In the genomic region with DNA sequence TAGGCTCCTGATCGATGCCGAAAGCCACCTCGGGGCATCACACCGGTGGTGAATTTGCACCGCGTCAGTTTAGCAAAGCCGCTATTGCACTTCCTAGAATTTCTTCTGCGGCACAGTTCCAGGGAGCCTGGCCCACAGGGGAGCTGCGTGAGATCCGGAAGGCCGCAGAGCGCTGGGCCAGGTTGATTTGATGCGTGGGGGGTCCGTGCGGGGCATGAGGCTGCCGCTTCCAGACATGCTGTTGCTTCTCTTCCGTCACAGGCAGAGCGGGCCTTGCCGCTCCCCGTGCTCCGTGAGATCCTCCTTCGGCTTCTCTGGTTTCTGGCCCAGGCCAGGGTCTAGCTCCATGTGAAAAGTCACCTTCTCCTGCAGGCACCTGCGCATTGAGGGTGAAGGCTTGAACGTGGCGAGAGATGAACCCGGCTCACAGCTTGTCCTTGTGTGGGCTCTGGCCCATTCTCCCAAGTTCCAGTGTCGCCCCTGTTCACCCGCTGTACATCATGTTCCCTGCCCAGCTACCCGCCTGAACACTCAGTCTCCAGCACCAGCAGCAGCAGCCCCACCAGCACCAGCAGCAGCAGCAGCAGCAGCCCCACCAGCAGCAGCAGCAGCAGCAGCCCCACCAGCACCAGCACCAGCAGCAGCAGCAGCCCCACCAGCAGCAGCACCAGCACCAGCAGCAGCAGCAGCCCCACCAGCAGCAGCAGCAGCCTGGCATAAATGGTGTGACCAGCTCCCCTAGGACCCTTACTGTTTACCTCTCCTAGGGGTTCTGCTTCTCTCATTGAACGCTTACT, we compare ENCODE assay signal across 1 cellular context.
TF ChIP-seq lines count a peak whose summit lies in the region.

No MANE protein-coding gene starts in this region.

TF ChIP-seq in GM23338, 12 proteins besides CTCF, POLR2A, EP300 and RAD21 (continued from another document):
- TF ChIP-seq, protein P1, sequence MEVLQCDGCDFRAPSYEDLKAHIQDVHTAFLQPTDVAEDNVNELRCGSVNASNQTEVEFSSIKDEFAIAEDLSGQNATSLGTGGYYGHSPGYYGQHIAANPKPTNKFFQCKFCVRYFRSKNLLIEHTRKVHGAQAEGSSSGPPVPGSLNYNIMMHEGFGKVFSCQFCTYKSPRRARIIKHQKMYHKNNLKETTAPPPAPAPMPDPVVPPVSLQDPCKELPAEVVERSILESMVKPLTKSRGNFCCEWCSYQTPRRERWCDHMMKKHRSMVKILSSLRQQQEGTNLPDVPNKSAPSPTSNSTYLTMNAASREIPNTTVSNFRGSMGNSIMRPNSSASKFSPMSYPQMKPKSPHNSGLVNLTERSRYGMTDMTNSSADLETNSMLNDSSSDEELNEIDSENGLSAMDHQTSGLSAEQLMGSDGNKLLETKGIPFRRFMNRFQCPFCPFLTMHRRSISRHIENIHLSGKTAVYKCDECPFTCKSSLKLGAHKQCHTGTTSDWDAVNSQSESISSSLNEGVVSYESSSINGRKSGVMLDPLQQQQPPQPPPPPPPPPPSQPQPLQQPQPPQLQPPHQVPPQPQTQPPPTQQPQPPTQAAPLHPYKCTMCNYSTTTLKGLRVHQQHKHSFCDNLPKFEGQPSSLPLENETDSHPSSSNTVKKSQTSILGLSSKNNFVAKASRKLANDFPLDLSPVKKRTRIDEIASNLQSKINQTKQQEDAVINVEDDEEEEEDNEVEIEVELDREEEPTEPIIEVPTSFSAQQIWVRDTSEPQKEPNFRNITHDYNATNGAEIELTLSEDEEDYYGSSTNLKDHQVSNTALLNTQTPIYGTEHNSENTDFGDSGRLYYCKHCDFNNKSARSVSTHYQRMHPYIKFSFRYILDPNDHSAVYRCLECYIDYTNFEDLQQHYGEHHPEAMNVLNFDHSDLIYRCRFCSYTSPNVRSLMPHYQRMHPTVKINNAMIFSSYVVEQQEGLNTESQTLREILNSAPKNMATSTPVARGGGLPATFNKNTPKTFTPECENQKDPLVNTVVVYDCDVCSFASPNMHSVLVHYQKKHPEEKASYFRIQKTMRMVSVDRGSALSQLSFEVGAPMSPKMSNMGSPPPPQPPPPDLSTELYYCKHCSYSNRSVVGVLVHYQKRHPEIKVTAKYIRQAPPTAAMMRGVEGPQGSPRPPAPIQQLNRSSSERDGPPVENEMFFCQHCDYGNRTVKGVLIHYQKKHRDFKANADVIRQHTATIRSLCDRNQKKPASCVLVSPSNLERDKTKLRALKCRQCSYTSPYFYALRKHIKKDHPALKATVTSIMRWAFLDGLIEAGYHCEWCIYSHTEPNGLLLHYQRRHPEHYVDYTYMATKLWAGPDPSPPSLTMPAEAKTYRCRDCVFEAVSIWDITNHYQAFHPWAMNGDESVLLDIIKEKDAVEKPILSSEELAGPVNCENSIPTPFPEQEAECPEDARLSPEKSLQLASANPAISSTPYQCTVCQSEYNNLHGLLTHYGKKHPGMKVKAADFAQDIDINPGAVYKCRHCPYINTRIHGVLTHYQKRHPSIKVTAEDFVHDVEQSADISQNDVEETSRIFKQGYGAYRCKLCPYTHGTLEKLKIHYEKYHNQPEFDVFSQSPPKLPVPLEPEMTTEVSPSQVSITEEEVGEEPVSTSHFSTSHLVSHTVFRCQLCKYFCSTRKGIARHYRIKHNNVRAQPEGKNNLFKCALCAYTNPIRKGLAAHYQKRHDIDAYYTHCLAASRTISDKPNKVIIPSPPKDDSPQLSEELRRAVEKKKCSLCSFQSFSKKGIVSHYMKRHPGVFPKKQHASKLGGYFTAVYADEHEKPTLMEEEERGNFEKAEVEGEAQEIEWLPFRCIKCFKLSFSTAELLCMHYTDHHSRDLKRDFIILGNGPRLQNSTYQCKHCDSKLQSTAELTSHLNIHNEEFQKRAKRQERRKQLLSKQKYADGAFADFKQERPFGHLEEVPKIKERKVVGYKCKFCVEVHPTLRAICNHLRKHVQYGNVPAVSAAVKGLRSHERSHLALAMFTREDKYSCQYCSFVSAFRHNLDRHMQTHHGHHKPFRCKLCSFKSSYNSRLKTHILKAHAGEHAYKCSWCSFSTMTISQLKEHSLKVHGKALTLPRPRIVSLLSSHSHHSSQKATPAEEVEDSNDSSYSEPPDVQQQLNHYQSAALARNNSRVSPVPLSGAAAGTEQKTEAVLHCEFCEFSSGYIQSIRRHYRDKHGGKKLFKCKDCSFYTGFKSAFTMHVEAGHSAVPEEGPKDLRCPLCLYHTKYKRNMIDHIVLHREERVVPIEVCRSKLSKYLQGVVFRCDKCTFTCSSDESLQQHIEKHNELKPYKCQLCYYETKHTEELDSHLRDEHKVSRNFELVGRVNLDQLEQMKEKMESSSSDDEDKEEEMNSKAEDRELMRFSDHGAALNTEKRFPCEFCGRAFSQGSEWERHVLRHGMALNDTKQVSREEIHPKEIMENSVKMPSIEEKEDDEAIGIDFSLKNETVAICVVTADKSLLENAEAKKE (CRISPR knock-in tag; IDR thresholded peaks at IDR 0.05), result no peak
- TF ChIP-seq CREB1 (CRISPR knock-in tag; IDR thresholded peaks at IDR 0.05; ENCODE audit: low read depth), result no peak
- TF ChIP-seq, protein P2, sequence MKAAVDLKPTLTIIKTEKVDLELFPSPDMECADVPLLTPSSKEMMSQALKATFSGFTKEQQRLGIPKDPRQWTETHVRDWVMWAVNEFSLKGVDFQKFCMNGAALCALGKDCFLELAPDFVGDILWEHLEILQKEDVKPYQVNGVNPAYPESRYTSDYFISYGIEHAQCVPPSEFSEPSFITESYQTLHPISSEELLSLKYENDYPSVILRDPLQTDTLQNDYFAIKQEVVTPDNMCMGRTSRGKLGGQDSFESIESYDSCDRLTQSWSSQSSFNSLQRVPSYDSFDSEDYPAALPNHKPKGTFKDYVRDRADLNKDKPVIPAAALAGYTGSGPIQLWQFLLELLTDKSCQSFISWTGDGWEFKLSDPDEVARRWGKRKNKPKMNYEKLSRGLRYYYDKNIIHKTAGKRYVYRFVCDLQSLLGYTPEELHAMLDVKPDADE (IDR thresholded peaks at IDR 0.05), result no peak
- TF ChIP-seq, protein P3, sequence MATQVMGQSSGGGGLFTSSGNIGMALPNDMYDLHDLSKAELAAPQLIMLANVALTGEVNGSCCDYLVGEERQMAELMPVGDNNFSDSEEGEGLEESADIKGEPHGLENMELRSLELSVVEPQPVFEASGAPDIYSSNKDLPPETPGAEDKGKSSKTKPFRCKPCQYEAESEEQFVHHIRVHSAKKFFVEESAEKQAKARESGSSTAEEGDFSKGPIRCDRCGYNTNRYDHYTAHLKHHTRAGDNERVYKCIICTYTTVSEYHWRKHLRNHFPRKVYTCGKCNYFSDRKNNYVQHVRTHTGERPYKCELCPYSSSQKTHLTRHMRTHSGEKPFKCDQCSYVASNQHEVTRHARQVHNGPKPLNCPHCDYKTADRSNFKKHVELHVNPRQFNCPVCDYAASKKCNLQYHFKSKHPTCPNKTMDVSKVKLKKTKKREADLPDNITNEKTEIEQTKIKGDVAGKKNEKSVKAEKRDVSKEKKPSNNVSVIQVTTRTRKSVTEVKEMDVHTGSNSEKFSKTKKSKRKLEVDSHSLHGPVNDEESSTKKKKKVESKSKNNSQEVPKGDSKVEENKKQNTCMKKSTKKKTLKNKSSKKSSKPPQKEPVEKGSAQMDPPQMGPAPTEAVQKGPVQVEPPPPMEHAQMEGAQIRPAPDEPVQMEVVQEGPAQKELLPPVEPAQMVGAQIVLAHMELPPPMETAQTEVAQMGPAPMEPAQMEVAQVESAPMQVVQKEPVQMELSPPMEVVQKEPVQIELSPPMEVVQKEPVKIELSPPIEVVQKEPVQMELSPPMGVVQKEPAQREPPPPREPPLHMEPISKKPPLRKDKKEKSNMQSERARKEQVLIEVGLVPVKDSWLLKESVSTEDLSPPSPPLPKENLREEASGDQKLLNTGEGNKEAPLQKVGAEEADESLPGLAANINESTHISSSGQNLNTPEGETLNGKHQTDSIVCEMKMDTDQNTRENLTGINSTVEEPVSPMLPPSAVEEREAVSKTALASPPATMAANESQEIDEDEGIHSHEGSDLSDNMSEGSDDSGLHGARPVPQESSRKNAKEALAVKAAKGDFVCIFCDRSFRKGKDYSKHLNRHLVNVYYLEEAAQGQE (IDR thresholded peaks at IDR 0.05; ENCODE audit: unreplicated experiment), result no peak
- no peak for TF ChIP-seq ZNF114 (CRISPR knock-in tag; IDR thresholded peaks at IDR 0.05)
- no peak for TF ChIP-seq POLR2AphosphoS5 (IDR thresholded peaks at IDR 0.05; ENCODE audit: low read depth)
- no peak for TF ChIP-seq EZH2 (IDR thresholded peaks at IDR 0.05; ENCODE audit: low read depth, unreplicated experiment)
- no peak for TF ChIP-seq STAT1 (IDR thresholded peaks at IDR 0.05; ENCODE audit: unreplicated experiment)
